Comparison of ENCODE assay signal across 12 cellular contexts in the genomic region with DNA sequence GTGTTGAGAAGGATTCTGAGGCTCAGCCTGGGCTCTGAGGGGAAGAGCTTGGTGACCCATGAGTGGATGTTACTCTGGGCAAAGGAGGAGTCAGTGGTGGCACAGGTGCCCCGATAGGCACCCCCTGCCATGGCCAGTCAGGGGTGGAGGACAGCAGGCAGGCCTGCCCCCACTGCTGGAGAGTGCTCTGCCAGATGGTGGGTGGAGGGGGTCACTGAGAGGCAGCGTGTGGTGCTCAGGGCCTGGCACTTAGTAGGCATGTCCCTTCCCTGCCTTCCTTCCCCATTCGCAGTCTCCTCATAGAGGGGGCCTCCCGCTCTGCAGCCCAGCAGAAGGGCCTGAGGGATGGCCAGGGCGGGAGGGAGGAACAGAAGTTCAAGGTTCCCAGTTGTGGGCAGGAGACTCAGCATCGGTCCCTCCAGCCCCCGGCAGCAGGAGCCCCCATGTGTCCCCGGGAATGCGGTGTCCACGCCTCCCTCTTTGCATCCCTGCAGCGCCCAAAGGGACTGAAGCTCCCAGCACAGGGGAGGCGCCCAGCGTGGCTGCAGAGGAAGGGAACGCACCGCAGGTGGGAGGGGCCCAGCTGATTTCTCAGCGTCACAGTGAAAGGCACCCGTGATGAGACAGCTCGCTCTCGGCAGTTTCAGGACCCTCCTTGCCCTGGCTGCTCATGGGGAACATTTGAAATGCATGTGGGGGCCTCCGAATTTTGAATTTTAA. TPM values are rescaled to one million over a fixed set of nuclear protein-coding genes. Genes with fewer than 3 reads are reported as not detected.
DNase-seq lines count a peak whose midpoint lies in the region; ATAC-seq and TF ChIP-seq lines count a peak whose summit lies in the region.
"Had no signal": no experiment of that assay in that cellular context is flagged by ENCODE, and none has a peak within 500 bp of the region (broad histone marks: within the 10 kb centered on the region; RNA-seq: fewer than 3 reads in every experiment).

No MANE protein-coding gene starts in this region.

- H3K27ac ChIP-seq in ACC112 (ENCODE audit: low read depth, low read length) (peak overlapping the region; percentile 47; the same call in 1 of the 2 replicates), fibroblast of lung (ENCODE audit: insufficient read depth, low read length) (peak overlapping the region; percentile 65), psoas muscle (peak overlapping the region; percentile 85), A673 (ENCODE audit: low read depth, low read length, poor library complexity, severe bottlenecking) (no peak overlapping the region)

- H2AFZ ChIP-seq in ACC112 (ENCODE audit: low read length, unreplicated experiment), result no peak overlapping the region
- H2AFZ ChIP-seq in fibroblast of lung (ENCODE audit: low read length), result no peak overlapping the region

- H3K4me3 ChIP-seq in ACC112 (ENCODE audit: low read depth, low read length), result no peak overlapping the region
- H3K4me3 ChIP-seq in NB4 (ENCODE audit: low read depth, low read length), result no peak overlapping the region
- H3K4me3 ChIP-seq in fibroblast of lung (replicated peaks in 1 of 4; ENCODE audit: control extremely low read depth in 1 of 4, insufficient read depth in 1 of 4, low read depth in 3 of 4, low read length in 4 of 4), result no peak overlapping the region
- H3K4me3 ChIP-seq in psoas muscle, result no peak overlapping the region
- H3K4me3 ChIP-seq in A673 (ENCODE audit: low read depth, low read length, poor library complexity, severe bottlenecking), result no peak overlapping the region

- POLR2A ChIA-PET in A673 (lab: Charles Lee; ENCODE audit: low non-redundant PET), result no interaction called here

- intact Hi-C loops in psoas muscle (cut with DNase I) (loop anchor here in 1 of 2 donors (10.0 kb wide), 1 partner anchor 408 kb away; the partner anchor contains the start of gene CAPN10), A673 (cut with micrococcal nuclease; ENCODE audit: unreplicated experiment) (no loop called here)

- CTCF ChIA-PET in A673 (lab: Charles Lee), result no interaction called here

- H4K20me1 ChIP-seq in fibroblast of lung (ENCODE audit: control insufficient read depth, extremely low read depth, insufficient read depth, low read length), result no peaks in the 10 kb centered on the region

- no peak for TF ChIP-seq POLR2A in NB4 (IDR thresholded peaks at IDR 0.05; ENCODE audit: extremely low read depth, insufficient read length)

- H3K9me3 ChIP-seq in fibroblast of lung (ENCODE audit: control insufficient read depth, insufficient read depth, low read depth, low read length) (no peaks in the 10 kb centered on the region), psoas muscle (no peaks in the 10 kb centered on the region), A673 (ENCODE audit: low read depth, low read length, poor library complexity, severe bottlenecking) (peaks cover 10% of the 10 kb centered on the region)

- H3K9ac ChIP-seq in fibroblast of lung (ENCODE audit: insufficient read depth, low read length), result no peak overlapping the region

- no peak overlapping the region for H3K4me2 ChIP-seq in fibroblast of lung (ENCODE audit: extremely low read depth, insufficient read depth, low read length)

- no TSS peak for BruUV-seq in A673 (replicated peaks; lab: Mats Ljungman, UMichigan)

- peaks cover 17% of the 10 kb centered on the region for H3K4me1 ChIP-seq in ACC112 (ENCODE audit: control insufficient read depth, insufficient read depth, low read length, unreplicated experiment)
- peaks cover 26% of the 10 kb centered on the region for H3K4me1 ChIP-seq in fibroblast of lung (ENCODE audit: control insufficient read depth, extremely low read depth, insufficient read depth, low read length)
- H3K4me1 ChIP-seq in psoas muscle, result peaks cover 42% of the 10 kb centered on the region
- H3K4me1 ChIP-seq in A673 (ENCODE audit: insufficient read depth, low read length, poor library complexity, severe bottlenecking), result peaks cover 3% of the 10 kb centered on the region

- TF ChIP-seq CTCF in NB4 (IDR thresholded peaks at IDR 0.05; ENCODE audit: low read depth, low read length) (no peak), fibroblast of lung (conservative IDR thresholded peaks at IDR 0.05 in 1 of 2, IDR thresholded peaks at IDR 0.05 in 1 of 2; ENCODE audit: low read depth in 1 of 2, low read length in 2 of 2) (no peak), psoas muscle (IDR thresholded peaks at IDR 0.05) (no peak), A673 (conservative IDR thresholded peaks at IDR 0.05; ENCODE audit: low read depth, low read length) (no peak)

- DNase-seq in NB4 (ENCODE audit: low read depth) (peak; percentile 65), fibroblast of lung (ENCODE audit: low read depth in 2 of 2) (no peak), psoas muscle (peak in 1 of 2 donors; percentile 56), activated gamma-delta T cell treated with Interleukin-2 at 50 U/mL for 16 hours (no peak), SHP77 treated with DMSO at 0.1 percent for 48 hours (lab: John Stamatoyannopoulos, UW) (no peak), NCI-H187 treated with DMSO at 0.1 percent for 48 hours (lab: John Stamatoyannopoulos, UW) (no peak), A673 (ENCODE audit: low spot score) (no peak)
- DNase-seq: MV-4-11; NK-92 treated with Interleukin-12 subunit alpha and Interleukin-12 subunit beta, amount 100 ng/mL, for 24 hours; retina had no signal

- H3K36me3 ChIP-seq in ACC112 (ENCODE audit: insufficient read depth, low read length), result peaks cover 8% of the 10 kb centered on the region; the same call in 1 of the 2 replicates
- H3K36me3 ChIP-seq in fibroblast of lung (ENCODE audit: control insufficient read depth, insufficient read depth, low read length), result no peaks in the 10 kb centered on the region
- no peaks in the 10 kb centered on the region for H3K36me3 ChIP-seq in psoas muscle (ENCODE audit: insufficient read depth in 1 of 2, low read depth in 1 of 2)
- H3K36me3 ChIP-seq in A673 (ENCODE audit: insufficient read depth, low read length, poor library complexity, severe bottlenecking), result no peaks in the 10 kb centered on the region

- H3K79me2 ChIP-seq in ACC112 (ENCODE audit: control insufficient read depth, insufficient read depth, low read length, unreplicated experiment) (no peaks in the 10 kb centered on the region), fibroblast of lung (ENCODE audit: control insufficient read depth, insufficient read depth, low read length) (no peaks in the 10 kb centered on the region)

- ATAC-seq in psoas muscle, result no peak
- ATAC-seq: left lobe of liver had no signal

- 72 to 83% (median 79%) methylated on average over 20 of the region's 20 CpGs for WGBS in psoas muscle, 3 donors

- H3K27me3 ChIP-seq in ACC112 (ENCODE audit: insufficient read depth, low read length) (no peaks in the 10 kb centered on the region), fibroblast of lung (ENCODE audit: control insufficient read depth, insufficient read depth, low read length) (no peaks in the 10 kb centered on the region), psoas muscle (ENCODE audit: insufficient read depth in 3 of 3, low read length in 2 of 3) (no peaks in the 10 kb centered on the region), A673 (replicated peaks; ENCODE audit: insufficient read depth, low read depth, low read length, poor library complexity) (no peaks in the 10 kb centered on the region)

RNA-seq across cellular contexts. Expression of gene SNED1, which starts 5.7 kb away (rescaled TPM):
- total RNA-seq in fibroblast of lung, result 39.5 and 53.2 TPM in 2 replicates
- polyA plus RNA-seq in fibroblast of lung, result 10.1 and 27.2 TPM in 2 replicates
- polyA plus RNA-seq in fibroblast of lung (2012), result 17.4 and 52.1 TPM in 2 replicates
- 37.9 and 67.9 TPM in 2 replicates for polyA minus RNA-seq in fibroblast of lung (ENCODE audit: low replicate concordance)
- total RNA-seq in psoas muscle, result 10 to 100 TPM in 2 of 4 donors, 1 to 10 TPM in 2; 8.6 to 36.9 (median 11.1) TPM
- polyA plus RNA-seq in psoas muscle, result 1 to 10 TPM; 7.8 to 9.2 (median 9.2) TPM
- 3.0 and 5.0 TPM in 2 replicates for total RNA-seq in A673 (2021)
